1 cellular context compared by ENCODE assay signal in genomic region chr12:72234871-72235270, GRCh38.
TF ChIP-seq lines count a peak whose summit lies in the region.

No MANE protein-coding gene starts in this region.

TF ChIP-seq in GM23338, 12 proteins besides CTCF, POLR2A, EP300 and RAD21:
- TF ChIP-seq ZNF462 (CRISPR knock-in tag; IDR thresholded peaks at IDR 0.05) (no peak), ZNF331 (CRISPR knock-in tag; IDR thresholded peaks at IDR 0.05; ENCODE audit: low read depth) (no peak), POLR2AphosphoS5 (IDR thresholded peaks at IDR 0.05; ENCODE audit: low read depth) (no peak), JUNB (IDR thresholded peaks at IDR 0.05; ENCODE audit: unreplicated experiment) (no peak), EZH2 (IDR thresholded peaks at IDR 0.05; ENCODE audit: low read depth, unreplicated experiment) (no peak), ETS1 (IDR thresholded peaks at IDR 0.05) (no peak), ZNF114 (CRISPR knock-in tag; IDR thresholded peaks at IDR 0.05) (no peak), CREB1 (CRISPR knock-in tag; IDR thresholded peaks at IDR 0.05; ENCODE audit: low read depth) (no peak), NANOG (IDR thresholded peaks at IDR 0.05; ENCODE audit: borderline replicate concordance) (no peak), STAT1 (IDR thresholded peaks at IDR 0.05; ENCODE audit: unreplicated experiment) (no peak), REST (IDR thresholded peaks at IDR 0.05; ENCODE audit: unreplicated experiment) (no peak), EZH2phosphoT487 (IDR thresholded peaks at IDR 0.05; ENCODE audit: unreplicated experiment) (no peak)
TF ChIP-seq in GM23338: peak in this region for 0.
